22 cellular contexts compared by ENCODE assay signal in genomic region chr9:70979971-70980370, GRCh38.
"Had no signal": no experiment of that assay in that cellular context is flagged by ENCODE, and none has a peak within 500 bp of the region (broad histone marks: within the 10 kb centered on the region; RNA-seq: fewer than 3 reads in every experiment).

No MANE protein-coding gene starts in this region.

- H3K27ac Mint-ChIP-seq: activated B cell treated with CpG ODN at 0.5 μM for 24 hours; activated CD4-positive, alpha-beta memory T cell treated with anti-CD3 and anti-CD28 coated beads for 36 hours; activated CD8-positive, alpha-beta memory T cell treated with anti-CD3 and anti-CD28 coated beads, Interleukin-2, amount 10 ng/mL, durations not matched to agents 7 days and 5 days; activated naive CD8-positive, alpha-beta T cell; progenitor cell of endocrine pancreas; stimulated activated naive CD8-positive, alpha-beta T cell treated with anti-CD3 and anti-CD28 coated beads, Interleukin-15, Interleukin-2, amounts not matched to agents 100 ng/mL and 50 ng/mL, for 24 hours; T-cell had no signal

- H3K27ac ChIP-seq: colonic mucosa, hepatocyte, right atrium auricular region, suprapubic skin, transverse colon, uterus had no signal

- H3K27me3 ChIP-seq: colonic mucosa, hepatocyte, right atrium auricular region, suprapubic skin, transverse colon, uterus had no signal

- H3K4me2 ChIP-seq: hepatocyte had no signal

- DNase-seq: activated B cell treated with CpG ODN at 0.5 μM for 24 hours; activated CD4-positive, alpha-beta memory T cell treated with anti-CD3 and anti-CD28 coated beads for 36 hours; activated CD4-positive, alpha-beta T cell treated with anti-CD3 and anti-CD28 coated beads for 4 hours; activated CD8-positive, alpha-beta memory T cell treated with anti-CD3 and anti-CD28 coated beads, Interleukin-2, amount 10 ng/mL, durations not matched to agents 7 days and 5 days; colonic mucosa; erythroblast; mammary epithelial cell; midbrain; stimulated activated CD4-positive, alpha-beta T cell treated with anti-CD3 and anti-CD28 coated beads, Interleukin-2, amount 100 ng/mL, for 24 hours; T-cell; T-helper 9 cell; transverse colon; uterus had no signal

- ATAC-seq: activated CD8-positive, alpha-beta memory T cell treated with anti-CD3 and anti-CD28 coated beads, Interleukin-2, amount 10 ng/mL, durations not matched to agents 7 days and 5 days; left lobe of liver; T-cell had no signal

- H3K4me1 ChIP-seq: colonic mucosa, right atrium auricular region, suprapubic skin, transverse colon, uterus had no signal

- H2AFZ ChIP-seq: hepatocyte had no signal

- H3K36me3 ChIP-seq: colonic mucosa, right atrium auricular region, suprapubic skin, transverse colon, uterus had no signal

- H3K4me3 ChIP-seq: colonic mucosa, hepatocyte, right atrium auricular region, suprapubic skin, transverse colon, uterus had no signal

- H3K9me3 ChIP-seq: colonic mucosa, right atrium auricular region, suprapubic skin, uterus had no signal

- H3K79me2 ChIP-seq: hepatocyte had no signal

- H3K36me3 Mint-ChIP-seq: activated CD4-positive, alpha-beta memory T cell treated with anti-CD3 and anti-CD28 coated beads for 36 hours; activated CD8-positive, alpha-beta memory T cell treated with anti-CD3 and anti-CD28 coated beads, Interleukin-2, amount 10 ng/mL, durations not matched to agents 7 days and 5 days; activated naive CD8-positive, alpha-beta T cell; T-cell had no signal

- H3K4me3 Mint-ChIP-seq: activated B cell treated with CpG ODN at 0.5 μM for 24 hours; activated CD4-positive, alpha-beta memory T cell treated with anti-CD3 and anti-CD28 coated beads for 36 hours; activated CD8-positive, alpha-beta memory T cell treated with anti-CD3 and anti-CD28 coated beads, Interleukin-2, amount 10 ng/mL, durations not matched to agents 7 days and 5 days; activated naive CD8-positive, alpha-beta T cell; central memory CD8-positive, alpha-beta T cell; nephron; stimulated activated naive CD8-positive, alpha-beta T cell treated with anti-CD3 and anti-CD28 coated beads, Interleukin-15, Interleukin-2, amounts not matched to agents 100 ng/mL and 50 ng/mL, for 24 hours; T-cell had no signal

- H3K4me1 Mint-ChIP-seq: activated B cell treated with CpG ODN at 0.5 μM for 24 hours; activated CD8-positive, alpha-beta memory T cell treated with anti-CD3 and anti-CD28 coated beads, Interleukin-2, amount 10 ng/mL, durations not matched to agents 7 days and 5 days; central memory CD8-positive, alpha-beta T cell; nephron; T-cell had no signal

- H3K27me3 Mint-ChIP-seq: activated B cell treated with CpG ODN at 0.5 μM for 24 hours; activated CD4-positive, alpha-beta memory T cell treated with anti-CD3 and anti-CD28 coated beads for 36 hours; activated CD8-positive, alpha-beta memory T cell treated with anti-CD3 and anti-CD28 coated beads, Interleukin-2, amount 10 ng/mL, durations not matched to agents 7 days and 5 days; central memory CD8-positive, alpha-beta T cell; progenitor cell of endocrine pancreas; stimulated activated naive CD8-positive, alpha-beta T cell treated with anti-CD3 and anti-CD28 coated beads, Interleukin-15, Interleukin-2, amounts not matched to agents 100 ng/mL and 50 ng/mL, for 24 hours had no signal
